In the genomic region with DNA sequence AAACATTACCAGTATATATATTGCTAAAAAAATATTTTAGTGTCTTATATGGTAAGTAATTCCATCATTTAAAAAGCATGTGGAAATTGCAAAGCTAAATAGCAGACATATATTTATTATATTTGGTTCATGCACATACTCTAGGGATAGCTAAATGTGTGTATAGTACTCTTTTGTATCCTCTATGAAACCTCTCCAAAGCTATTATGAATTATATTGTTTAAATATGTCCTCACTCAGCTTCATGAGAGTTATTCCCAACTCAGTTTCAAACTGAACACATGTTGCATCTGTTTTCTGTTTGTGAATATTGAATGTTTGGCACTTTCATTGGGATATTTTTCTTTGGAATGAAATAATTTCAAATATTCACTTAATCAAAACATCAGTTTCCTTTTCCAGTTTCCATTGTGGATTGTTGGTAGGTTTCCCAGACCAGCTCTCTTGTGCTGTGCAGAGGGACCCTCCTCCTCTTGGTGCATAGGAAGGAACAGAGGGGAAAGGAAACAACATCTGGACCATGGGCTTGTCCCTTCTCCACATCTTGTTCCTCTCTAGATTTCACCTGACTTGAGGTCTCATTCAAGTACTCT, we compare ENCODE assay signal across 21 cellular contexts.
"Had no signal": no experiment of that assay in that cellular context is flagged by ENCODE, and none has a peak within 500 bp of the region (broad histone marks: within the 10 kb centered on the region; RNA-seq: fewer than 3 reads in every experiment).

No MANE protein-coding gene starts in this region.

- H3K4me3 Mint-ChIP-seq: activated naive CD4-positive, alpha-beta T cell treated with anti-CD3 and anti-CD28 coated beads, Interleukin-2, amount 50 U/mL, for 24 hours; activated T-cell treated with anti-CD3 and anti-CD28 coated beads, Interleukin-2, amount 50 U/mL, for 72 hours; immature natural killer cell; naive thymus-derived CD8-positive, alpha-beta T cell had no signal

- H3K36me3 ChIP-seq: adrenal gland, breast epithelium, gastroesophageal sphincter, thyroid gland, WERI-Rb-1 had no signal

- H3K4me3 ChIP-seq: adrenal gland, breast epithelium, gastroesophageal sphincter, thyroid gland had no signal

- H3K4me1 ChIP-seq: adrenal gland, breast epithelium had no signal

- ATAC-seq: activated T-cell treated with anti-CD3 and anti-CD28 coated beads, Interleukin-2, amount 50 U/mL, for 72 hours; gastroesophageal sphincter; naive thymus-derived CD8-positive, alpha-beta T cell had no signal

- H3K9me3 ChIP-seq: thyroid gland had no signal

- DNase-seq: activated CD4-positive, alpha-beta T cell treated with anti-CD3 and anti-CD28 coated beads for 1 hour; activated CD8-positive, alpha-beta memory T cell treated with anti-CD3 and anti-CD28 coated beads for 24 hours; activated CD8-positive, alpha-beta memory T cell treated with anti-CD3 and anti-CD28 coated beads, Interleukin-2, amount 50 U/mL, for 48 hours; activated effector memory CD4-positive, alpha-beta T cell treated with anti-CD3 and anti-CD28 coated beads, Interleukin-2, amount 50 U/mL, for 16 hours; activated T-cell treated with anti-CD3 and anti-CD28 coated beads, Interleukin-2, amount 50 U/mL, for 72 hours; adrenal gland; cerebellar nuclear complex; effector memory CD4-positive, alpha-beta T cell; immature natural killer cell; kidney glomerular epithelial cell; naive thymus-derived CD8-positive, alpha-beta T cell; stimulated activated CD4-positive, alpha-beta T cell treated with anti-CD3 and anti-CD28 coated beads, Interleukin-12 subunit alpha, Interleukin-12 subunit beta, amount 100 ng/mL, for 4 hours; stimulated activated CD4-positive, alpha-beta T cell treated with anti-CD3 and anti-CD28 coated beads, Interleukin-1b, Interleukin-23, amount 100 ng/mL, for 48 hours; stimulated activated naive CD4-positive, alpha-beta T cell treated with Interleukin-2 at 50 U/mL for 16 hours; SW 1271; T-helper 2 cell; thyroid gland; WERI-Rb-1 had no signal

- H3K27me3 ChIP-seq: adrenal gland, breast epithelium, gastroesophageal sphincter, thyroid gland had no signal

- H3K27ac ChIP-seq: adrenal gland, breast epithelium, gastroesophageal sphincter, WERI-Rb-1 had no signal
